13 cellular contexts compared by ENCODE assay signal in genomic region chr6:160974304-160974771, GRCh38. TPM values are rescaled to one million over a fixed set of nuclear protein-coding genes. Genes with fewer than 3 reads are reported as not detected.
DNase-seq lines count a peak whose midpoint lies in the region; ATAC-seq and TF ChIP-seq lines count a peak whose summit lies in the region.
"Had no signal": no experiment of that assay in that cellular context is flagged by ENCODE, and none has a peak within 500 bp of the region (broad histone marks: within the 10 kb centered on the region; RNA-seq: fewer than 3 reads in every experiment).

No MANE protein-coding gene starts in this region.

- no peak overlapping the region for H3K27ac ChIP-seq in colonic mucosa
- H3K27ac ChIP-seq in subcutaneous abdominal adipose tissue (ENCODE audit: low read depth, low read length) = peak overlapping the region; percentile 55

- H3K4me3 ChIP-seq in colonic mucosa = no peak overlapping the region
- H3K4me3 ChIP-seq in subcutaneous abdominal adipose tissue (ENCODE audit: low read depth in 1 of 5, low read length in 5 of 5) = no peak overlapping the region

- no peaks in the 10 kb centered on the region for H3K27me3 ChIP-seq in colonic mucosa
- H3K27me3 ChIP-seq in subcutaneous abdominal adipose tissue (ENCODE audit: control insufficient read depth in 5 of 5, insufficient read depth in 4 of 5, low read length in 5 of 5) = no peaks in the 10 kb centered on the region

- H3K9ac ChIP-seq in colonic mucosa (ENCODE audit: low read depth in 2 of 2, low read length in 2 of 2) = no peak overlapping the region
- H3K9ac ChIP-seq in subcutaneous abdominal adipose tissue (ENCODE audit: low read length in 5 of 5) = peak overlapping the region in 1 of 5 donors; percentile 31

- intact Hi-C loops in colonic mucosa (cut with DNase I) = no loop called here

- DNase-seq in HS-5 (ENCODE audit: low read depth) = peak; percentile 89
- DNase-seq in colonic mucosa = peak; percentile 55
- DNase-seq in kidney tubule cell (ENCODE audit: low spot score) = peak; percentile 82
- DNase-seq in 8988T = no peak
- no peak for DNase-seq in NCI-H1105 (lab: John Stamatoyannopoulos, UW)
- DNase-seq in NCI-H510A treated with DMSO at 0.1 percent for 48 hours (lab: John Stamatoyannopoulos, UW) = no peak
- DNase-seq: activated gamma-delta T cell, erythroblast, NCI-H2171, occipital lobe, T-helper 9 cell had no signal

- H3K36me3 ChIP-seq in colonic mucosa (no peaks in the 10 kb centered on the region), subcutaneous abdominal adipose tissue (ENCODE audit: control insufficient read depth in 5 of 5, insufficient read depth in 5 of 5, low read length in 5 of 5) (no peaks in the 10 kb centered on the region)

- H3K9me3 ChIP-seq in colonic mucosa (no peaks in the 10 kb centered on the region), subcutaneous abdominal adipose tissue (ENCODE audit: control insufficient read depth in 5 of 5, low read length in 5 of 5) (no peaks in the 10 kb centered on the region)

- no peak for TF ChIP-seq POLR2A in GM18505 (IDR thresholded peaks at IDR 0.05; ENCODE audit: borderline replicate concordance, extremely low read depth, insufficient read depth, insufficient read length)

- no peak for ATAC-seq in GM18505 (IDR thresholded peaks at IDR 0.05; ENCODE audit: unreplicated experiment)

- H3K4me1 ChIP-seq in colonic mucosa = no peaks in the 10 kb centered on the region
- peaks cover 11 to 30% (median 23%) of the 10 kb centered on the region in 5 donors for H3K4me1 ChIP-seq in subcutaneous abdominal adipose tissue (ENCODE audit: control insufficient read depth in 5 of 5, insufficient read depth in 5 of 5, low read length in 5 of 5)

- TF ChIP-seq CTCF in colonic mucosa (IDR thresholded peaks at IDR 0.05) = no peak

RNA-seq across cellular contexts. Expression of gene MAP3K4, which starts 17.2 kb away (rescaled TPM):
- total RNA-seq in colonic mucosa = 10 to 100 TPM; 32.1 to 42.2 TPM

Comparison
In these comparisons a context has a peak if more than half of its experiments do, and no peak if none do; other contexts are left out.
1. DNase-seq: peak in HS-5 (single experiment), colonic mucosa (single experiment) and kidney tubule cell (single experiment); none in 8988T (single experiment), NCI-H1105 (single experiment) and NCI-H510A treated with DMSO at 0.1 percent for 48 hours (single experiment).